In genomic region chr19:53659292-53659691, GRCh38 we compare ENCODE assay signal across 10 cellular contexts. TPM values are rescaled to one million over a fixed set of nuclear protein-coding genes. Genes with fewer than 3 reads are reported as not detected.
DNase-seq lines count a peak whose midpoint lies in the region; ATAC-seq and TF ChIP-seq lines count a peak whose summit lies in the region.
"Had no signal": no experiment of that assay in that cellular context is flagged by ENCODE, and none has a peak within 500 bp of the region (broad histone marks: within the 10 kb centered on the region; RNA-seq: fewer than 3 reads in every experiment).

No MANE protein-coding gene starts in this region.

- ATAC-seq in GM19023 (IDR thresholded peaks at IDR 0.05; ENCODE audit: unreplicated experiment): no peak
- no peak for ATAC-seq in GM18909 (IDR thresholded peaks at IDR 0.05; ENCODE audit: poor library complexity, unreplicated experiment)
- no peak for ATAC-seq in stimulated activated naive CD8-positive, alpha-beta T cell treated with anti-CD3 and anti-CD28 coated beads, Interleukin-15, amount 100 ng/mL, for 72 hours
- no peak for ATAC-seq in mucosa of descending colon

- H3K4me1 ChIP-seq in GM23248 (ENCODE audit: insufficient read depth): no peaks in the 10 kb centered on the region
- peaks cover 16 to 17% of the 10 kb centered on the region in 2 experiments for H3K4me1 ChIP-seq in trophoblast cell (ENCODE audit: control insufficient read depth in 1 of 2, insufficient read depth in 2 of 2, low read length in 2 of 2)
- no peaks in the 10 kb centered on the region for H3K4me1 ChIP-seq in mucosa of descending colon (ENCODE audit: low read depth)

- no peaks in the 10 kb centered on the region for H3K79me2 ChIP-seq in GM23248 (ENCODE audit: insufficient read depth)
- no peaks in the 10 kb centered on the region for H3K79me2 ChIP-seq in trophoblast cell (ENCODE audit: control insufficient read depth, insufficient read depth, low read length, poor library complexity)

- H3K4me3 ChIP-seq in GM23248 (no peak overlapping the region), epithelial cell of proximal tubule (ENCODE audit: low read depth, low read length) (no peak overlapping the region), trophoblast cell (ENCODE audit: low read depth, low read length) (no peak overlapping the region), mucosa of descending colon (no peak overlapping the region)

- H2AK5ac ChIP-seq in trophoblast cell (ENCODE audit: low read length): no peak overlapping the region

- H3K4me1 Mint-ChIP-seq in stimulated activated naive CD8-positive, alpha-beta T cell treated with anti-CD3 and anti-CD28 coated beads, Interleukin-15, amount 100 ng/mL, for 72 hours: no peaks in the 10 kb centered on the region

- WGBS in GM23248 (ENCODE audit: low coverage in 1 of 2, low lambda C conversion rate in 2 of 2, missing lambda C conversion rate in 2 of 2), 2 experiments: 18 to 23% methylated on average over 6 of the region's 6 CpGs
- WGBS in trophoblast cell (ENCODE audit: extremely low coverage, insufficient coverage, insufficient read length): no CpG with 5 or more reads among the region's 6 CpGs

- intact Hi-C loops in mucosa of descending colon (cut with DNase I, micrococcal nuclease): no loop called here

- H3K23ac ChIP-seq in trophoblast cell (ENCODE audit: low read length): no peak overlapping the region

- peak; percentile 10 for TF ChIP-seq CTCF in epithelial cell of proximal tubule (conservative IDR thresholded peaks at IDR 0.05; ENCODE audit: low read depth, low read length)
- TF ChIP-seq CTCF in mucosa of descending colon (IDR thresholded peaks at IDR 0.05): no peak

- no peaks in the 10 kb centered on the region for H3K9me2 ChIP-seq in GM23248 (ENCODE audit: insufficient read depth)

- no peak overlapping the region for H3K27ac Mint-ChIP-seq in stimulated activated naive CD8-positive, alpha-beta T cell treated with anti-CD3 and anti-CD28 coated beads, Interleukin-15, amount 100 ng/mL, for 72 hours
- H3K27ac Mint-ChIP-seq: activated naive CD8-positive, alpha-beta T cell had no signal

- H3F3A ChIP-seq in GM23248 (ENCODE audit: insufficient read depth): no peaks in the 10 kb centered on the region

- H2BK5ac ChIP-seq in trophoblast cell (ENCODE audit: low read depth, low read length, poor library complexity): peak overlapping the region; percentile 91

- no peak overlapping the region for H3K4ac ChIP-seq in trophoblast cell (ENCODE audit: low read depth, low read length)

- H3K18ac ChIP-seq in trophoblast cell (ENCODE audit: low read length): no peak overlapping the region

- H2AFZ ChIP-seq in GM23248 (no peak overlapping the region), trophoblast cell (ENCODE audit: insufficient read depth, low read length, poor library complexity) (no peak overlapping the region)

- peaks cover 30% of the 10 kb centered on the region for H3K79me1 ChIP-seq in trophoblast cell (ENCODE audit: low read length)

- DNase-seq in GM23248 (peak; percentile 9), NCI-H526 treated with DMSO at 0.1 percent for 48 hours (lab: John Stamatoyannopoulos, UW) (peak; percentile 15), epithelial cell of proximal tubule (ENCODE audit: low read depth) (no peak), trophoblast cell (peak; percentile 91 to 93), mucosa of descending colon (no peak)
- DNase-seq in stimulated activated naive CD8-positive, alpha-beta T cell treated with anti-CD3 and anti-CD28 coated beads, Interleukin-15, amount 100 ng/mL, for 72 hours: no peak
- DNase-seq: stimulated activated CD4-positive, alpha-beta T cell treated with anti-CD3 and anti-CD28 coated beads, Interleukin-4, amount 100 ng/mL, for 1 hour had no signal

- peak overlapping the region; percentile 89 for H2BK120ac ChIP-seq in trophoblast cell (ENCODE audit: insufficient read depth, low read length, poor library complexity)

- H3K27ac ChIP-seq in GM23248 (no peak overlapping the region), trophoblast cell (ENCODE audit: low read depth, low read length) (peak overlapping the region; percentile 80)

- peak overlapping the region; percentile 82 for H4K8ac ChIP-seq in trophoblast cell (ENCODE audit: low read depth, low read length)

- no peaks in the 10 kb centered on the region for H3K27me3 Mint-ChIP-seq in stimulated activated naive CD8-positive, alpha-beta T cell treated with anti-CD3 and anti-CD28 coated beads, Interleukin-15, amount 100 ng/mL, for 72 hours

- H2BK12ac ChIP-seq in trophoblast cell (ENCODE audit: low read length): no peak overlapping the region

- no peak overlapping the region for H4K91ac ChIP-seq in trophoblast cell (ENCODE audit: low read depth, low read length)

- H4K12ac ChIP-seq in trophoblast cell (ENCODE audit: low read depth, low read length): no peak overlapping the region

- no peaks in the 10 kb centered on the region for H3K9me3 ChIP-seq in GM23248 (ENCODE audit: low read depth)
- H3K9me3 ChIP-seq in trophoblast cell (ENCODE audit: insufficient read depth, low read depth, low read length): peaks cover 11% of the 10 kb centered on the region
- H3K9me3 ChIP-seq in mucosa of descending colon: peaks cover 28% of the 10 kb centered on the region

- no peak overlapping the region for H3K14ac ChIP-seq in trophoblast cell (ENCODE audit: low read length)

- no peaks in the 10 kb centered on the region for H3K27me3 ChIP-seq in GM23248 (replicated peaks; ENCODE audit: insufficient read depth)
- no peaks in the 10 kb centered on the region for H3K27me3 ChIP-seq in trophoblast cell (ENCODE audit: insufficient read depth, low read length)

- H3K4me2 ChIP-seq in GM23248 (ENCODE audit: unreplicated experiment): no peak overlapping the region
- no peak overlapping the region for H3K4me2 ChIP-seq in trophoblast cell (ENCODE audit: low read length)

- in situ Hi-C loops in GM23248 (cut with MboI): no loop called here

- H3K36me3 ChIP-seq in GM23248 (ENCODE audit: low read depth) (no peaks in the 10 kb centered on the region), trophoblast cell (ENCODE audit: control insufficient read depth in 1 of 2, insufficient read depth in 2 of 2, low read length in 2 of 2) (peaks cover 5 to 8% of the 10 kb centered on the region in 2 experiments), mucosa of descending colon (ENCODE audit: low read depth) (no peaks in the 10 kb centered on the region)

- H4K20me1 ChIP-seq in GM23248 (ENCODE audit: insufficient read depth): no peaks in the 10 kb centered on the region

- H3K9ac ChIP-seq in GM23248 (no peak overlapping the region), trophoblast cell (ENCODE audit: low read length) (no peak overlapping the region)

- peaks cover 11 to 32% of the 10 kb centered on the region in 2 donors for H3K9me3 Mint-ChIP-seq in stimulated activated naive CD8-positive, alpha-beta T cell treated with anti-CD3 and anti-CD28 coated beads, Interleukin-15, amount 100 ng/mL, for 72 hours

- no peak overlapping the region for H3K4me3 Mint-ChIP-seq in stimulated activated naive CD8-positive, alpha-beta T cell treated with anti-CD3 and anti-CD28 coated beads, Interleukin-15, amount 100 ng/mL, for 72 hours
- H3K4me3 Mint-ChIP-seq: activated naive CD8-positive, alpha-beta T cell had no signal

RNA-seq across cellular contexts. Expression of gene DPRX, which starts 27.5 kb away (rescaled TPM):
- total RNA-seq in GM23248 (2014; rRNA removed; shearing (Covaris generic)): not detected in 2 replicates
- polyA plus RNA-seq in GM23248 (2016; fragmentation: Nextera tagmentation; extraction: Ambion mirVana): not detected in 2 replicates
- total RNA-seq in epithelial cell of proximal tubule (not detected in 2 replicates), mucosa of descending colon (not detected)
- 0.29 and 0.43 TPM in 2 replicates for polyA plus RNA-seq in trophoblast cell (2013)

Comparison
In these comparisons a context has a peak if more than half of its experiments do, and no peak if none do; other contexts are left out.
1. DNase-seq: peak in GM23248 (single experiment), NCI-H526 treated with DMSO at 0.1 percent for 48 hours (single experiment) and trophoblast cell (2 of 2); none in epithelial cell of proximal tubule (single experiment), stimulated activated naive CD8-positive, alpha-beta T cell treated with anti-CD3 and anti-CD28 coated beads, Interleukin-15, amount 100 ng/mL, for 72 hours (0 of 2) and mucosa of descending colon (0 of 3).